In the genomic region with DNA sequence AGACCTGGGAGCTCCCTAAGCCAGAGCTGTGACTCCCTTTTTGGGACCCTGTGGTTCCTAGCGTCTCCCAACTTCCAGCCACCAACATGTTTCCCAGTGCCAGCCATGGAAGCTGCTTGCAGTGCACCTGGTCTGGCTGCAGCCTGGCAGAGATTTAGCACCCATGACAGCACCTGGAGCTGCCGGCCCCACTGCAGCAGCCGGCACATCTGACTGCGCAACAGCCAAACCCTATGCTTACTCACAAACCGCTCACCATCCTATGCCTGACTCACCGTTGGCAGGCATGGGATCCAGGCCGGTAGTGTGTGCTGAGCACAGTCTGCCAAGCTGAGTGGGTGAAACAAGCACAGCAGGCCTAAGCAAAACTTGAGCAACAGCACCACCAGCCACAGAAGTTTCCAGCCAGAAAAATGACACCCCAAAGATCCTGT, we compare ENCODE assay signal across 15 cellular contexts.
DNase-seq lines count a peak whose midpoint lies in the region; ATAC-seq, FAIRE-seq and TF ChIP-seq lines count a peak whose summit lies in the region.
"Had no signal": no experiment of that assay in that cellular context is flagged by ENCODE, and none has a peak within 500 bp of the region (broad histone marks: within the 10 kb centered on the region; RNA-seq: fewer than 3 reads in every experiment).

No MANE protein-coding gene starts in this region.

- peak; percentile 65 for DNase-seq in H54 (ENCODE audit: insufficient read length, low spot score)
- DNase-seq in SW 1271 (lab: John Stamatoyannopoulos, UW), result peak; percentile 14 to 17
- DNase-seq in fibroblast of gingiva (ENCODE audit: low read depth), result peak; percentile 92
- peak; percentile 70 for DNase-seq in sigmoid colon
- no peak for DNase-seq in left colon
- no peak for DNase-seq in GM19238 (ENCODE audit: insufficient read length, low spot score)
- DNase-seq in NCI-H526 (lab: John Stamatoyannopoulos, UW), result no peak
- DNase-seq: foreskin melanocyte; left ventricle myocardium superior; NCI-H2081 treated with DMSO at 0.1 percent for 48 hours; stimulated activated naive B cell treated with anti-CD40 and anti-IgM and Interleukin-4, amounts not matched to agents 10 μg/mL and 1 μg/mL and 100 μg/mL, for 72 hours had no signal

- H3K4me1 ChIP-seq in sigmoid colon, result peaks cover 0 to 4% (median 0%) of the 10 kb centered on the region in 4 donors
- H3K4me1 ChIP-seq: neural progenitor cell had no signal

- no peaks in the 10 kb centered on the region for H3K36me3 ChIP-seq in sigmoid colon
- H3K36me3 ChIP-seq: neural progenitor cell had no signal

- ATAC-seq in left colon (no peak), HG03135 (IDR thresholded peaks at IDR 0.05; ENCODE audit: unreplicated experiment) (no peak)
- ATAC-seq: left ventricle myocardium superior, Right ventricle myocardium inferior had no signal

- H3K27me3 ChIP-seq in sigmoid colon, result no peaks in the 10 kb centered on the region
- H3K27me3 ChIP-seq: neural progenitor cell had no signal

- H3K9me3 ChIP-seq in sigmoid colon, result no peaks in the 10 kb centered on the region

- TF ChIP-seq CTCF in sigmoid colon (IDR thresholded peaks at IDR 0.05), result no peak

- no peak for TF ChIP-seq EP300 in sigmoid colon (IDR thresholded peaks at IDR 0.05)

- 79 to 93% methylated on average over 7 of the region's 7 CpGs for WGBS in sigmoid colon, 2 donors

- no peak overlapping the region for H3K27ac ChIP-seq in sigmoid colon
- H3K27ac ChIP-seq: neural progenitor cell had no signal

- intact Hi-C loops in sigmoid colon (cut with DNase I), result no loop called here
- intact Hi-C loops in left colon (cut with DNase I, micrococcal nuclease), result no loop called here

- no peak overlapping the region for H3K4me3 ChIP-seq in sigmoid colon
- H3K4me3 ChIP-seq: neural progenitor cell had no signal

- FAIRE-seq in H54 (lab: Jason Lieb, UNC), result peak; percentile 99
- FAIRE-seq: GM18507 had no signal

- TF ChIP-seq POLR2A in H54 (IDR thresholded peaks at IDR 0.05; ENCODE audit: low read depth, low read length) (no peak), sigmoid colon (IDR thresholded peaks at IDR 0.05) (no peak)

Comparison
In these comparisons a context has a peak if more than half of its experiments do, and no peak if none do; other contexts are left out.
1. DNase-seq: peak in H54 (single experiment), SW 1271 (2 of 2), fibroblast of gingiva (single experiment) and sigmoid colon (single experiment); none in left colon (0 of 2), GM19238 (single experiment) and NCI-H526 (0 of 2).